In genomic region chr4:163755013-163755412, GRCh38 we compare ENCODE assay signal across 8 cellular contexts.
DNase-seq lines count a peak whose midpoint lies in the region; ATAC-seq and TF ChIP-seq lines count a peak whose summit lies in the region.

No MANE protein-coding gene starts in this region.

- H3K27me3 Mint-ChIP-seq in CD14-positive monocyte (ENCODE audit: low read depth in 3 of 3), result peaks cover 0 to 5% (median 1%) of the 10 kb centered on the region in 3 donors
- H3K27me3 Mint-ChIP-seq in T-helper 17 cell, result peaks cover 6% of the 10 kb centered on the region
- H3K27me3 Mint-ChIP-seq in osteocyte (ENCODE audit: unreplicated experiment), result peaks cover 1% of the 10 kb centered on the region
- peaks cover 2% of the 10 kb centered on the region for H3K27me3 Mint-ChIP-seq in activated CD4-positive, alpha-beta memory T cell treated with anti-CD3 and anti-CD28 coated beads for 36 hours

- POLR2A ChIA-PET in activated CD4-positive, alpha-beta memory T cell treated with anti-CD3 and anti-CD28 coated beads for 36 hours (lab: Charles Lee), result no interaction called here

- intact Hi-C loops in CD14-positive monocyte (cut with micrococcal nuclease), result loop anchor here in 1 of 2 donors (5.0 kb wide), 1 partner anchor 203 kb away; no protein-coding TSS in a partner anchor
- intact Hi-C loops in activated CD4-positive, alpha-beta memory T cell treated with anti-CD3 and anti-CD28 coated beads for 36 hours (cut with micrococcal nuclease), result loop anchor here (1.0 to 10.0 kb wide), 3 partner anchors 200 to 260 kb away; no protein-coding TSS in a partner anchor

- CTCF ChIA-PET in activated CD4-positive, alpha-beta memory T cell treated with anti-CD3 and anti-CD28 coated beads for 36 hours (lab: Charles Lee), result interaction anchor here (0.9 to 3.4 kb wide), 3 partner anchors 200 to 204 kb away, joined by 3 to 18 read pairs (median 6); no protein-coding TSS in a partner anchor

- H3K36me3 Mint-ChIP-seq in CD14-positive monocyte, result no peaks in the 10 kb centered on the region
- no peaks in the 10 kb centered on the region for H3K36me3 Mint-ChIP-seq in T-helper 17 cell (ENCODE audit: low read depth)
- H3K36me3 Mint-ChIP-seq in osteocyte (ENCODE audit: unreplicated experiment), result no peaks in the 10 kb centered on the region
- H3K36me3 Mint-ChIP-seq in activated CD4-positive, alpha-beta memory T cell treated with anti-CD3 and anti-CD28 coated beads for 36 hours, result no peaks in the 10 kb centered on the region

- H3K9me3 Mint-ChIP-seq in CD14-positive monocyte, result no peaks in the 10 kb centered on the region
- H3K9me3 Mint-ChIP-seq in osteocyte (ENCODE audit: unreplicated experiment), result no peaks in the 10 kb centered on the region
- H3K9me3 Mint-ChIP-seq in activated CD4-positive, alpha-beta memory T cell treated with anti-CD3 and anti-CD28 coated beads for 36 hours, result no peaks in the 10 kb centered on the region

- peak overlapping the region in 1 of 2 donors; percentile 56 for H3K4me3 Mint-ChIP-seq in CD14-positive monocyte
- no peak overlapping the region for H3K4me3 Mint-ChIP-seq in T-helper 17 cell
- H3K4me3 Mint-ChIP-seq in osteocyte (ENCODE audit: unreplicated experiment), result no peak overlapping the region
- no peak overlapping the region for H3K4me3 Mint-ChIP-seq in activated CD4-positive, alpha-beta memory T cell treated with anti-CD3 and anti-CD28 coated beads for 36 hours

- H3K27ac Mint-ChIP-seq in CD14-positive monocyte, result no peak overlapping the region
- H3K27ac Mint-ChIP-seq in T-helper 17 cell, result no peak overlapping the region
- no peak overlapping the region for H3K27ac Mint-ChIP-seq in osteocyte (ENCODE audit: unreplicated experiment)
- no peak overlapping the region for H3K27ac Mint-ChIP-seq in activated CD4-positive, alpha-beta memory T cell treated with anti-CD3 and anti-CD28 coated beads for 36 hours

- TF ChIP-seq CTCF in CD14-positive monocyte (IDR thresholded peaks at IDR 0.05) (peak; percentile 45), osteocyte (IDR thresholded peaks at IDR 0.05) (peak; percentile 43)

- H3K4me1 Mint-ChIP-seq in CD14-positive monocyte (peaks cover 5% of the 10 kb centered on the region), T-helper 17 cell (peaks cover 3% of the 10 kb centered on the region), osteocyte (ENCODE audit: unreplicated experiment) (no peaks in the 10 kb centered on the region)
- H3K4me1 Mint-ChIP-seq in activated CD4-positive, alpha-beta memory T cell treated with anti-CD3 and anti-CD28 coated beads for 36 hours (ENCODE audit: low read depth), result no peaks in the 10 kb centered on the region

- DNase-seq in CD14-positive monocyte (ENCODE audit: low spot score) (no peak), T-helper 17 cell (no peak), osteocyte (ENCODE audit: extremely low spot score, unreplicated experiment) (no peak), DMS153 treated with DMSO at 0.1 percent for 48 hours (lab: John Stamatoyannopoulos, UW; ENCODE audit: unreplicated experiment) (no peak), NCI-H2081 treated with DMSO at 0.1 percent for 48 hours (lab: John Stamatoyannopoulos, UW) (no peak)
- no peak for DNase-seq in activated CD4-positive, alpha-beta memory T cell treated with anti-CD3 and anti-CD28 coated beads for 36 hours

- ATAC-seq in GM19395 (IDR thresholded peaks at IDR 0.05; ENCODE audit: unreplicated experiment) (peak; percentile 74), HG03378 (IDR thresholded peaks at IDR 0.05; ENCODE audit: unreplicated experiment) (peak; percentile 70), T-helper 17 cell (peak; percentile 63)

- H3K9me3 ChIP-seq in T-helper 17 cell (ENCODE audit: control insufficient read depth, low read length, poor library complexity, severe bottlenecking), result no peaks in the 10 kb centered on the region
